Comparison of ENCODE assay signal across 8 cellular contexts in genomic region chr16:3457434-3458252, GRCh38. TPM values are rescaled to one million over a fixed set of nuclear protein-coding genes. Genes with fewer than 3 reads are reported as not detected.
DNase-seq lines count a peak whose midpoint lies in the region; ATAC-seq and TF ChIP-seq lines count a peak whose summit lies in the region.

No MANE protein-coding gene starts in this region.

- DNase-seq in AML-193 (lab: John Stamatoyannopoulos, UW) (peak; percentile 76 to 87), NCI-H2227 (lab: John Stamatoyannopoulos, UW; ENCODE audit: unreplicated experiment) (peak; percentile 96), kidney epithelial cell (ENCODE audit: low read depth) (no peak)
- peak; percentile 87 to 90 for DNase-seq in central memory CD8-positive, alpha-beta T cell (ENCODE audit: low spot score in 2 of 2)
- peak; percentile 92 for DNase-seq in stimulated activated CD4-positive, alpha-beta T cell treated with anti-CD3 and anti-CD28 coated beads, Interleukin-15, amount 100 ng/mL, for 24 hours

- peak overlapping the region; percentile 86 for H3K4me3 Mint-ChIP-seq in central memory CD8-positive, alpha-beta T cell

- no peaks in the 10 kb centered on the region for H3K9me3 Mint-ChIP-seq in central memory CD8-positive, alpha-beta T cell

- peak overlapping the region; percentile 95 for H3K4me3 ChIP-seq in kidney epithelial cell (ENCODE audit: low read depth, low read length)

- peaks cover 15% of the 10 kb centered on the region for H3K36me3 Mint-ChIP-seq in central memory CD8-positive, alpha-beta T cell (ENCODE audit: insufficient read depth)

- ATAC-seq in GM19023 (IDR thresholded peaks at IDR 0.05; ENCODE audit: unreplicated experiment) (peak; percentile 78), HG03196 (IDR thresholded peaks at IDR 0.05; ENCODE audit: unreplicated experiment) (peak; percentile 77)
- ATAC-seq in activated CD4-positive, CD25-positive, alpha-beta regulatory T cell treated with anti-CD3 and anti-CD28 coated beads, Interleukin-2, amount 50 U/mL, for 24 hours = peak; percentile 89 to 93
- ATAC-seq in central memory CD8-positive, alpha-beta T cell (replicated peaks; ENCODE audit: extremely low read depth, poor library complexity, severe bottlenecking) = peak; percentile 90

- H3K36me3 ChIP-seq in kidney epithelial cell (ENCODE audit: control insufficient read depth, insufficient read depth, low read length) = no peaks in the 10 kb centered on the region

- H3K27ac Mint-ChIP-seq in central memory CD8-positive, alpha-beta T cell (ENCODE audit: low read depth) = peak overlapping the region; percentile 89

- H3K27me3 ChIP-seq in kidney epithelial cell (ENCODE audit: control insufficient read depth, insufficient read depth, low read length) = no peaks in the 10 kb centered on the region

- no peaks in the 10 kb centered on the region for H3K27me3 Mint-ChIP-seq in central memory CD8-positive, alpha-beta T cell

- H3K4me1 Mint-ChIP-seq in central memory CD8-positive, alpha-beta T cell = peaks cover 40% of the 10 kb centered on the region

- peak; percentile 18 for TF ChIP-seq CTCF in kidney epithelial cell (IDR thresholded peaks at IDR 0.05; ENCODE audit: insufficient read depth, low read length, poor library complexity, severe bottlenecking)

RNA-seq across cellular contexts. Expression of gene NAA60, which starts 14.2 kb away (rescaled TPM):
- 27.1 and 30.7 TPM in 2 replicates for total RNA-seq in kidney epithelial cell

RNA-seq across cellular contexts. Expression of gene ZNF597, which starts 14.3 kb away (rescaled TPM):
- 1.7 and 2.9 TPM in 2 replicates for total RNA-seq in kidney epithelial cell

RNA-seq across cellular contexts. Expression of gene C16orf90, which starts 37.6 kb away (rescaled TPM):
- not detected in 2 replicates for total RNA-seq in kidney epithelial cell

RNA-seq across cellular contexts. Expression of gene CLUAP1, which starts 43.2 kb away (rescaled TPM):
- 20.6 and 20.9 TPM in 2 replicates for total RNA-seq in kidney epithelial cell

RNA-seq across cellular contexts. Expression of gene ZNF174, which starts 56.6 kb away (rescaled TPM):
- total RNA-seq in kidney epithelial cell = 8.0 and 12.2 TPM in 2 replicates
